Comparison of ENCODE assay signal across 14 cellular contexts in genomic region chr1:53135735-53136114, GRCh38. TPM values are rescaled to one million over a fixed set of nuclear protein-coding genes. Genes with fewer than 3 reads are reported as not detected.
DNase-seq lines count a peak whose midpoint lies in the region; ATAC-seq, FAIRE-seq and TF ChIP-seq lines count a peak whose summit lies in the region.
"Had no signal": no experiment of that assay in that cellular context is flagged by ENCODE, and none has a peak within 500 bp of the region (broad histone marks: within the 10 kb centered on the region; RNA-seq: fewer than 3 reads in every experiment).

No MANE protein-coding gene starts in this region.

- ATAC-seq in left cardiac atrium (peak; percentile 27 to 63), GM21825 (IDR thresholded peaks at IDR 0.05; ENCODE audit: unreplicated experiment) (no peak), HG03520 (IDR thresholded peaks at IDR 0.05; ENCODE audit: unreplicated experiment) (no peak)

- H3K27me3 Mint-ChIP-seq in Caco-2 (ENCODE audit: insufficient read depth, unreplicated experiment): no peaks in the 10 kb centered on the region
- H3K27me3 Mint-ChIP-seq: B cell, IgD-negative memory B cell had no signal

- no peaks in the 10 kb centered on the region for H3K36me3 Mint-ChIP-seq in Caco-2 (ENCODE audit: insufficient read depth, unreplicated experiment)
- H3K36me3 Mint-ChIP-seq: IgD-negative memory B cell had no signal

- no peaks in the 10 kb centered on the region for H3K4me1 ChIP-seq in right atrium auricular region
- no peaks in the 10 kb centered on the region for H3K4me1 ChIP-seq in Caco-2

- intact Hi-C loops in left cardiac atrium (cut with DNase I) (no loop called here), Caco-2 (cut with micrococcal nuclease; ENCODE audit: unreplicated experiment) (no loop called here)

- H3K4me3 Mint-ChIP-seq in Caco-2 (ENCODE audit: unreplicated experiment): no peak overlapping the region
- H3K4me3 Mint-ChIP-seq: B cell, IgD-negative memory B cell had no signal

- H3K27ac ChIP-seq in right atrium auricular region: peak overlapping the region in 1 of 2 donors; percentile 53

- no peak for FAIRE-seq in urothelium cell line (lab: Jason Lieb, UNC)

- no peaks in the 10 kb centered on the region for H3K27me3 ChIP-seq in right atrium auricular region
- H3K27me3 ChIP-seq in Caco-2 (replicated peaks; ENCODE audit: control insufficient read depth, insufficient read depth, low read length): no peaks in the 10 kb centered on the region

- no TSS peak for BruUV-seq in Caco-2 (replicated peaks; lab: Mats Ljungman, UMichigan)

- POLR2A ChIA-PET in Caco-2 (lab: Charles Lee): no interaction called here

- CTCF ChIA-PET in Caco-2 (lab: Charles Lee): no interaction called here

- H3K36me3 ChIP-seq in right atrium auricular region (no peaks in the 10 kb centered on the region), Caco-2 (ENCODE audit: control insufficient read depth, insufficient read depth, low read length) (no peaks in the 10 kb centered on the region)

- H3K4me1 Mint-ChIP-seq in Caco-2 (ENCODE audit: low read depth, unreplicated experiment): no peaks in the 10 kb centered on the region
- H3K4me1 Mint-ChIP-seq: B cell, IgD-negative memory B cell had no signal

- DNase-seq in left cardiac atrium (no peak), right atrium auricular region (ENCODE audit: low spot score) (no peak), astrocyte of the hippocampus (ENCODE audit: low read depth, low spot score) (peak; percentile 86), kidney tubule cell (ENCODE audit: low spot score) (peak; percentile 60), urothelium cell line (ENCODE audit: low spot score) (peak; percentile 58), Caco-2 (no peak)
- DNase-seq: activated CD4-positive, alpha-beta T cell treated with anti-CD3 and anti-CD28 coated beads, Interleukin-2, amount 50 U/mL, for 4 hours; NCI-H2227 treated with DMSO at 0.1 percent for 48 hours had no signal

- H3K9me3 Mint-ChIP-seq in Caco-2 (ENCODE audit: unreplicated experiment): peaks cover 11% of the 10 kb centered on the region

- no peak overlapping the region for H3K4me3 ChIP-seq in right atrium auricular region
- H3K4me3 ChIP-seq in Caco-2 (ENCODE audit: low read depth, low read length): no peak overlapping the region

- H3K9me3 ChIP-seq in right atrium auricular region: peaks cover 0 to 8% of the 10 kb centered on the region in 2 donors
- 0 out of 2 replicates have a peak, but pooled peaks cover 5% of the 10 kb centered on the region for H3K9me3 ChIP-seq in Caco-2

- H3K27ac Mint-ChIP-seq in Caco-2 (ENCODE audit: unreplicated experiment): no peak overlapping the region
- H3K27ac Mint-ChIP-seq: B cell had no signal

- TF ChIP-seq CTCF in right atrium auricular region (IDR thresholded peaks at IDR 0.05) (no peak), Caco-2 (IDR thresholded peaks at IDR 0.05; ENCODE audit: insufficient read depth in 1 of 2, low read depth in 1 of 2, low read length in 1 of 2, severe bottlenecking in 1 of 2, unreplicated experiment in 1 of 2) (no peak)

RNA-seq across cellular contexts. Expression of gene SLC1A7, which starts 6.7 kb away (rescaled TPM):
- total RNA-seq in left cardiac atrium (under 1 TPM; 0.31 to 0.85 TPM), right atrium auricular region (under 1 TPM; 0.56 to 0.71 TPM), Caco-2 (2022) (not detected in 2 replicates)
- total RNA-seq: B cell, epithelial cell of proximal tubule, skeletal muscle tissue had no signal

Comparison
In these comparisons a context has a peak if more than half of its experiments do, and no peak if none do; other contexts are left out.
1. ATAC-seq: peak in left cardiac atrium (2 of 2); none in GM21825 (single experiment) and HG03520 (single experiment).
2. DNase-seq: peak in astrocyte of the hippocampus (single experiment), kidney tubule cell (single experiment) and urothelium cell line (single experiment); none in left cardiac atrium (single experiment), right atrium auricular region (single experiment) and Caco-2 (0 of 2).